15 cellular contexts compared by ENCODE assay signal in the genomic region with DNA sequence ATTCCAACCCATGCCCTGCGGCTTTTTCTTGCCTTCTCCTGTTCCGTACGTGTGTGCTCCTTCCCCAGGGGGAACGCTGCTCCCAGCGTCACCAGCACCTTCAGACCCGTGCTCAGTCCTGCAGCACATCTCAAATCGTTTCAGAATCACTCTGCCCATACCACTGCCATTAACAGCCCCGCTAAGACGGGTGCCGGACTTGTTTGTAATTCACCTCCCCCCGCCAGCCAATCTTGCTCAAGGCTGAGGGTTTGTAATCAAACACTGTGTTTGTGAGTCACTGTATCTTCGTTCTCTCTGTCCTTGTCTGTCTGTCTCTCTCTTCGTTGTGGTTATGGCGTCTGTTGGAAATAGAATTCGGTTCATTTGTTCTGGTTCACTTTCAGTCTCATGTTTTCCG. TPM values are rescaled to one million over a fixed set of nuclear protein-coding genes. Genes with fewer than 3 reads are reported as not detected.
DNase-seq lines count a peak whose midpoint lies in the region; TF ChIP-seq lines count a peak whose summit lies in the region.
"Had no signal": no experiment of that assay in that cellular context is flagged by ENCODE, and none has a peak within 500 bp of the region (broad histone marks: within the 10 kb centered on the region; RNA-seq: fewer than 3 reads in every experiment).

No MANE protein-coding gene starts in this region.

- H3K9me3 ChIP-seq in AG04450 (ENCODE audit: control insufficient read depth, insufficient read depth, low read length) (peaks cover 4% of the 10 kb centered on the region), duodenal mucosa (ENCODE audit: control insufficient read depth in 1 of 2, low read length in 2 of 2) (no peaks in the 10 kb centered on the region), muscle layer of duodenum (ENCODE audit: control insufficient read depth in 1 of 2, low read length in 2 of 2) (no peaks in the 10 kb centered on the region)
- H3K9me3 ChIP-seq: neutrophil had no signal

- peak overlapping the region; percentile 3 to 43 for H3K9ac ChIP-seq in duodenal mucosa (ENCODE audit: low read depth in 1 of 2, low read length in 2 of 2)

- POLR2A ChIA-PET in AG04450 (lab: Yijun Ruan, JAX): interaction anchor here (0.6 kb wide), 2 partner anchors 21 to 41 kb away, joined by 3 to 4 read pairs; no protein-coding TSS in a partner anchor

- H3K36me3 ChIP-seq in duodenal mucosa (ENCODE audit: control insufficient read depth in 1 of 2, insufficient read depth in 2 of 2, low read length in 2 of 2) (no peaks in the 10 kb centered on the region), muscle layer of duodenum (ENCODE audit: control insufficient read depth in 1 of 2, insufficient read depth in 2 of 2, low read length in 2 of 2) (no peaks in the 10 kb centered on the region)
- H3K36me3 ChIP-seq: neutrophil had no signal

- H3K27ac ChIP-seq in AG04450 (ENCODE audit: low read depth, low read length): no peak overlapping the region
- H3K27ac ChIP-seq in duodenal mucosa (ENCODE audit: low read depth, low read length): no peak overlapping the region
- no peak overlapping the region for H3K27ac ChIP-seq in muscle layer of duodenum (ENCODE audit: low read length)
- H3K27ac ChIP-seq: neutrophil had no signal

- H3K27me3 ChIP-seq in AG04450 (ENCODE audit: control insufficient read depth, insufficient read depth, low read length) (peaks cover 30% of the 10 kb centered on the region), duodenal mucosa (ENCODE audit: control insufficient read depth in 1 of 2, insufficient read depth in 2 of 2, low read length in 2 of 2) (no peaks in the 10 kb centered on the region), muscle layer of duodenum (ENCODE audit: low read depth, low read length) (no peaks in the 10 kb centered on the region)

- no peak for TF ChIP-seq CTCF in AG04450 (IDR thresholded peaks at IDR 0.05; ENCODE audit: low read depth, low read length)

- DNase-seq in AG04450 (ENCODE audit: low read depth, low spot score) (no peak), MV-4-11 (lab: John Stamatoyannopoulos, UW) (peak; percentile 71), NCI-H2029 treated with DMSO at 0.1 percent for 48 hours (lab: John Stamatoyannopoulos, UW) (no peak), NCI-H82 (lab: John Stamatoyannopoulos, UW) (no peak), hypothalamus (lab: John Stamatoyannopoulos, UW) (no peak)
- DNase-seq in activated CD4-positive, alpha-beta T cell treated with anti-CD3 and anti-CD28 coated beads for 48 hours: no peak
- DNase-seq: activated CD8-positive, alpha-beta memory T cell treated with anti-CD3 and anti-CD28 coated beads, Interleukin-2, amount 50 U/mL, for 4 hours; amniotic stem cell; islet precursor cell; NCI-H187; stimulated activated CD4-positive, alpha-beta T cell treated with anti-CD3 and anti-CD28 coated beads, Interleukin-2, amount 100 ng/mL, for 48 hours; stimulated activated naive CD8-positive, alpha-beta T cell treated with anti-CD3 and anti-CD28 coated beads, Interleukin-15, amount 100 ng/mL, for 72 hours had no signal

- H3K4me1 ChIP-seq in duodenal mucosa (ENCODE audit: control insufficient read depth in 1 of 2, insufficient read depth in 2 of 2, low read length in 2 of 2) (peaks cover 11 to 14% of the 10 kb centered on the region in 2 donors), muscle layer of duodenum (ENCODE audit: control insufficient read depth in 1 of 2, insufficient read depth in 2 of 2, low read length in 2 of 2) (peaks cover 0 to 7% of the 10 kb centered on the region in 2 donors)

- H3K4me3 ChIP-seq in AG04450 (ENCODE audit: low read depth, low read length) (peak overlapping the region; percentile 3; the same call in 1 of the 2 replicates), duodenal mucosa (ENCODE audit: low read depth in 1 of 2, low read length in 2 of 2) (peak overlapping the region; percentile 52 to 55), muscle layer of duodenum (ENCODE audit: low read depth in 1 of 2, low read length in 2 of 2) (peak overlapping the region; percentile 16 to 48)

- CTCF ChIA-PET in AG04450 (lab: Charles Lee): interaction anchor here (0.5 kb wide), 1 partner anchor 33 kb away, joined by 3 read pairs; no protein-coding TSS in a partner anchor

RNA-seq across cellular contexts. Expression of a gene that starts 17.3 kb away (rescaled TPM):
- polyA plus RNA-seq in AG04450 (2011; rRNA removed): not detected in 2 replicates
- not detected in 2 replicates for polyA minus RNA-seq in AG04450 (2011; rRNA and poly(A)+ RNA removed)

RNA-seq across cellular contexts. Expression of a gene that starts 33.0 kb away (rescaled TPM):
- 37.4 and 39.9 TPM in 2 replicates for polyA plus RNA-seq in AG04450 (2011; rRNA removed)
- polyA minus RNA-seq in AG04450 (2011; rRNA and poly(A)+ RNA removed): 18.8 and 20.0 TPM in 2 replicates

RNA-seq across cellular contexts. Expression of a gene that starts 33.1 kb away (rescaled TPM):
- polyA plus RNA-seq in AG04450 (2011; rRNA removed): 8.9 and 11.7 TPM in 2 replicates
- polyA minus RNA-seq in AG04450 (2011; rRNA and poly(A)+ RNA removed): 5.6 and 13.0 TPM in 2 replicates

RNA-seq across cellular contexts. Expression of a gene that starts 40.2 kb away (rescaled TPM):
- polyA plus RNA-seq in AG04450 (2011; rRNA removed): 96.1 and 103 TPM in 2 replicates
- 61.7 and 66.0 TPM in 2 replicates for polyA minus RNA-seq in AG04450 (2011; rRNA and poly(A)+ RNA removed)

Comparison
In these comparisons a context has a peak if more than half of its experiments do, and no peak if none do; other contexts are left out.
1. H3K4me3 ChIP-seq: peak in every context shown above with its lines; median percentile 54 in duodenal mucosa; 32 in muscle layer of duodenum; 3 in AG04450.